ENCODE assay signal across 12 cellular contexts in genomic region chr22:20946080-20946986, GRCh38. TPM values are rescaled to one million over a fixed set of nuclear protein-coding genes. Genes with fewer than 3 reads are reported as not detected.
DNase-seq lines count a peak whose midpoint lies in the region; ATAC-seq and TF ChIP-seq lines count a peak whose summit lies in the region.
"Had no signal": no experiment of that assay in that cellular context is flagged by ENCODE, and none has a peak within 500 bp of the region (broad histone marks: within the 10 kb centered on the region; RNA-seq: fewer than 3 reads in every experiment).

No MANE protein-coding gene starts in this region.

- no peak for TF ChIP-seq RAD21 in IMR-90 (IDR thresholded peaks at IDR 0.05; ENCODE audit: low read length)

- POLR2A ChIA-PET in CD8-positive, alpha-beta T cell (lab: Charles Lee) = no interaction called here
- POLR2A ChIA-PET in IMR-90 (lab: Charles Lee; ENCODE audit: unreplicated experiment) = no interaction called here

- peak overlapping the region; percentile 77 for H3K27ac Mint-ChIP-seq in CD8-positive, alpha-beta T cell
- peak overlapping the region; percentile 34 for H3K27ac Mint-ChIP-seq in mesothelial cell of epicardium

- peaks cover 97% of the 10 kb centered on the region for H4K20me1 ChIP-seq in IMR-90 (ENCODE audit: insufficient read depth, low read length)

- H3K14ac ChIP-seq in IMR-90 (replicated peaks; ENCODE audit: low read depth, low read length) = peak overlapping the region; percentile 29; the same call in 1 of the 2 replicates

- H4K8ac ChIP-seq in IMR-90 (ENCODE audit: low read depth in 2 of 2, low read length in 2 of 2) = no peak overlapping the region

- WGBS in IMR-90 (ENCODE audit: extremely low coverage in 2 of 2, insufficient read length in 1 of 2), 2 experiments = 73% methylated on average over 4 of the region's 7 CpGs; no CpG with 5 or more reads in 1 of the 2 experiments

- H3K18ac ChIP-seq in IMR-90 (ENCODE audit: low read depth, low read length) = no peak overlapping the region

- no peak for DNase-seq in CD8-positive, alpha-beta T cell
- DNase-seq in IMR-90 (peak; percentile 34), choroid plexus epithelial cell (ENCODE audit: low read depth) (peak; percentile 23), mesothelial cell of epicardium (ENCODE audit: low spot score in 2 of 2, unreplicated experiment in 2 of 2) (no peak), NCI-H526 (lab: John Stamatoyannopoulos, UW) (no peak)
- DNase-seq: activated CD8-positive, alpha-beta memory T cell treated with anti-CD3 and anti-CD28 coated beads for 24 hours; body of pancreas; NCI-H2227 treated with DMSO at 0.1 percent for 48 hours; small intestine had no signal

- no peak overlapping the region for H2BK120ac ChIP-seq in IMR-90 (ENCODE audit: low read depth, low read length)

- no TSS peak for BruUV-seq in IMR-90 (replicated peaks; lab: Mats Ljungman, UMichigan)

- H3K9me1 ChIP-seq in IMR-90 (ENCODE audit: insufficient read depth, low read length) = peaks cover 31% of the 10 kb centered on the region

- H4K91ac ChIP-seq in IMR-90 (ENCODE audit: insufficient read depth, low read depth, low read length) = no peak overlapping the region

- H3K9me3 ChIP-seq in CD8-positive, alpha-beta T cell (ENCODE audit: low read length) = no peaks in the 10 kb centered on the region
- no peaks in the 10 kb centered on the region for H3K9me3 ChIP-seq in IMR-90 (ENCODE audit: control insufficient read depth, insufficient read depth, low read length)
- H3K9me3 ChIP-seq: body of pancreas had no signal

- in situ Hi-C loops in IMR-90 (cut with MboI; ENCODE audit: low sequenced_read_pairs) = no loop called here

- TF ChIP-seq POLR2A in IMR-90 (IDR thresholded peaks at IDR 0.05; ENCODE audit: low read depth, low read length) = no peak

- H3K36me3 ChIP-seq in CD8-positive, alpha-beta T cell (ENCODE audit: insufficient read depth, low read length) = peaks cover 19% of the 10 kb centered on the region
- peaks cover 14% of the 10 kb centered on the region for H3K36me3 ChIP-seq in IMR-90 (ENCODE audit: control insufficient read depth, insufficient read depth, low read length)

- no peak overlapping the region for H2AFZ ChIP-seq in IMR-90 (replicated peaks; ENCODE audit: low read length, poor library complexity)

- no peak overlapping the region for H3K27ac ChIP-seq in CD8-positive, alpha-beta T cell (ENCODE audit: low read depth, low read length)
- no peak overlapping the region for H3K27ac ChIP-seq in IMR-90 (ENCODE audit: insufficient read depth, low read length)
- H3K27ac ChIP-seq: body of pancreas had no signal

- no peak overlapping the region for H4K5ac ChIP-seq in IMR-90 (ENCODE audit: low read depth, low read length)

- no peak overlapping the region for H3K9ac ChIP-seq in IMR-90 (ENCODE audit: low read depth, low read length)

- H2AK5ac ChIP-seq in IMR-90 (ENCODE audit: low read depth, low read length) = no peak overlapping the region

- peaks cover 53% of the 10 kb centered on the region for H3K36me3 Mint-ChIP-seq in CD8-positive, alpha-beta T cell
- H3K36me3 Mint-ChIP-seq in mesothelial cell of epicardium = peaks cover 9% of the 10 kb centered on the region

- H3K56ac ChIP-seq in IMR-90 (ENCODE audit: extremely low read depth, insufficient read depth, low read length) = no peak overlapping the region

- no peak overlapping the region for H3K4ac ChIP-seq in IMR-90 (ENCODE audit: low read depth, low read length)

- peaks cover 30% of the 10 kb centered on the region for H3K4me1 ChIP-seq in CD8-positive, alpha-beta T cell (ENCODE audit: insufficient read depth, low read length)
- peaks cover 6% of the 10 kb centered on the region for H3K4me1 ChIP-seq in IMR-90 (ENCODE audit: control insufficient read depth, insufficient read depth, low read length)

- no peak overlapping the region for H2BK20ac ChIP-seq in IMR-90 (ENCODE audit: low read depth, low read length)

- H3K4me3 ChIP-seq in CD8-positive, alpha-beta T cell (ENCODE audit: low read depth, low read length) = no peak overlapping the region
- no peak overlapping the region for H3K4me3 ChIP-seq in IMR-90 (ENCODE audit: insufficient read depth, low read depth, low read length)
- no peak overlapping the region for H3K4me3 ChIP-seq in choroid plexus epithelial cell (ENCODE audit: low read depth, low read length)
- H3K4me3 ChIP-seq: body of pancreas had no signal

- H3K4me3 Mint-ChIP-seq in CD8-positive, alpha-beta T cell = no peak overlapping the region
- no peak overlapping the region for H3K4me3 Mint-ChIP-seq in mesothelial cell of epicardium

- peak overlapping the region; percentile 7; the same call in 1 of the 2 replicates for H3K23ac ChIP-seq in IMR-90 (ENCODE audit: low read depth, low read length)

- dilution Hi-C loops in IMR-90 (cut with HindIII; ENCODE audit: low sequenced_read_pairs, unreplicated experiment) = no loop called here

- no peak overlapping the region for H2BK5ac ChIP-seq in IMR-90 (ENCODE audit: low read depth, low read length, poor library complexity, severe bottlenecking)

- no peaks in the 10 kb centered on the region for H3K27me3 ChIP-seq in CD8-positive, alpha-beta T cell (ENCODE audit: insufficient read depth, low read length)
- no peaks in the 10 kb centered on the region for H3K27me3 ChIP-seq in IMR-90 (ENCODE audit: control insufficient read depth, insufficient read depth, low read length)
- H3K27me3 ChIP-seq: body of pancreas had no signal

- H3K27me3 Mint-ChIP-seq in CD8-positive, alpha-beta T cell (ENCODE audit: low read depth) = no peaks in the 10 kb centered on the region
- no peaks in the 10 kb centered on the region for H3K27me3 Mint-ChIP-seq in mesothelial cell of epicardium (ENCODE audit: low read depth)

- peaks cover 18 to 90% of the 10 kb centered on the region in 2 experiments for H3K79me1 ChIP-seq in IMR-90 (ENCODE audit: low read depth in 1 of 2, low read length in 2 of 2)

- CTCF ChIA-PET in CD8-positive, alpha-beta T cell (lab: Charles Lee) = interaction anchor here (1.2 kb wide), 1 partner anchor 15 kb away, joined by 4 read pairs; no protein-coding TSS in a partner anchor
- CTCF ChIA-PET in IMR-90 (lab: Yijun Ruan, JAX) = interaction anchor here (0.6 kb wide), 2 partner anchors 21 to 163 kb away, joined by 3 to 5 read pairs; no protein-coding TSS in a partner anchor

- H2AK9ac ChIP-seq in IMR-90 (replicated peaks; ENCODE audit: low read depth, low read length, poor library complexity) = no peak overlapping the region

- ATAC-seq in CD8-positive, alpha-beta T cell = no peak
- ATAC-seq in IMR-90 (ENCODE audit: low read depth) = no peak; the same call in 1 of the 2 replicates
- no peak for ATAC-seq in HG03039 (IDR thresholded peaks at IDR 0.05; ENCODE audit: unreplicated experiment)
- no peak for ATAC-seq in HG02763 (IDR thresholded peaks at IDR 0.05; ENCODE audit: unreplicated experiment)
- no peak for ATAC-seq in GM18873 (IDR thresholded peaks at IDR 0.05; ENCODE audit: low FRiP score, unreplicated experiment)
- ATAC-seq: body of pancreas had no signal

- no peaks in the 10 kb centered on the region for H3K9me3 Mint-ChIP-seq in CD8-positive, alpha-beta T cell
- no peaks in the 10 kb centered on the region for H3K9me3 Mint-ChIP-seq in mesothelial cell of epicardium

- peak overlapping the region; percentile 34; the same call in 1 of the 2 replicates for H3K4me2 ChIP-seq in IMR-90 (ENCODE audit: low read depth, low read length)

- no peak overlapping the region for H2BK15ac ChIP-seq in IMR-90 (ENCODE audit: low read depth, low read length)

- no peak for TF ChIP-seq CTCF in CD8-positive, alpha-beta T cell (IDR thresholded peaks at IDR 0.05)
- no peak for TF ChIP-seq CTCF in IMR-90 (conservative IDR thresholded peaks at IDR 0.05; ENCODE audit: low read depth, low read length)
- TF ChIP-seq CTCF in choroid plexus epithelial cell (conservative IDR thresholded peaks at IDR 0.05; ENCODE audit: low read depth, low read length) = no peak
- TF ChIP-seq CTCF in mesothelial cell of epicardium (IDR thresholded peaks at IDR 0.05; ENCODE audit: unreplicated experiment) = no peak

- H3K4me1 Mint-ChIP-seq in CD8-positive, alpha-beta T cell (ENCODE audit: low read depth) = peaks cover 68% of the 10 kb centered on the region
- peaks cover 3% of the 10 kb centered on the region for H3K4me1 Mint-ChIP-seq in mesothelial cell of epicardium

- intact Hi-C loops in CD8-positive, alpha-beta T cell (cut with DNase I, micrococcal nuclease) = no loop called here
- intact Hi-C loops in IMR-90 (cut with micrococcal nuclease) = no loop called here

TF ChIP-seq in IMR-90, 13 proteins besides CTCF, POLR2A, EP300 and RAD21 (continues in another document):
- TF ChIP-seq CEBPB (IDR thresholded peaks at IDR 0.05; ENCODE audit: low read depth, low read length) = no peak
- no peak for TF ChIP-seq RCOR1 (IDR thresholded peaks at IDR 0.05; ENCODE audit: insufficient replicate concordance, low read length)

RNA-seq across cellular contexts. Expression of gene AIFM3, which starts 20.7 kb away (rescaled TPM):
- total RNA-seq in CD8-positive, alpha-beta T cell = under 1 TPM in 1 of 2 experiments, not detected in 1; 0.39 TPM
- total RNA-seq in IMR-90 (2012; rRNA removed) (under 0.01 and 0.18 TPM in 2 replicates), mesothelial cell of epicardium (2.4 to 3.2 TPM (median 2.5 TPM) in 3 replicates)
- 0.09 TPM in 2 replicates for polyA plus RNA-seq in IMR-90 (2012; rRNA removed)
- 0.20 TPM in 1 of 2 replicates, not detected in the other for polyA plus RNA-seq in IMR-90 (2012; cell fraction: cytosol; rRNA removed)
- polyA plus RNA-seq in IMR-90 (2012; cell fraction: nucleus; rRNA removed; ENCODE audit: low replicate concordance) = 0.83 and 1.3 TPM in 2 replicates

RNA-seq across cellular contexts. Expression of gene CRKL, which starts 29.1 kb away (rescaled TPM):
- total RNA-seq in CD8-positive, alpha-beta T cell = 10 to 100 TPM; 57.7 to 60.2 TPM
- total RNA-seq in IMR-90 (2012; rRNA removed) (35.5 and 35.8 TPM in 2 replicates), mesothelial cell of epicardium (72.3 to 78.5 TPM (median 75.1 TPM) in 3 replicates)
- polyA plus RNA-seq in IMR-90 (2012; rRNA removed) = 18.7 and 20.6 TPM in 2 replicates
- 10.2 and 12.1 TPM in 2 replicates for polyA plus RNA-seq in IMR-90 (2012; cell fraction: cytosol; rRNA removed)
- 8.6 and 11.6 TPM in 2 replicates for polyA plus RNA-seq in IMR-90 (2012; cell fraction: nucleus; rRNA removed; ENCODE audit: low replicate concordance)

RNA-seq across cellular contexts. Expression of gene LZTR1, which starts 35.8 kb away (rescaled TPM):
- total RNA-seq in CD8-positive, alpha-beta T cell = 10 to 100 TPM; 42.8 to 44.8 TPM
- 19.2 and 22.8 TPM in 2 replicates for total RNA-seq in IMR-90 (2012; rRNA removed)
- polyA plus RNA-seq in IMR-90 (2012; rRNA removed) = 41.3 and 43.8 TPM in 2 replicates
- polyA plus RNA-seq in IMR-90 (2012; cell fraction: cytosol; rRNA removed) = 11.2 and 23.0 TPM in 2 replicates
- 241 and 472 TPM in 2 replicates for polyA plus RNA-seq in IMR-90 (2012; cell fraction: nucleus; rRNA removed; ENCODE audit: low replicate concordance)
- 92.3 to 101 TPM (median 97.3 TPM) in 3 replicates for total RNA-seq in mesothelial cell of epicardium

RNA-seq across cellular contexts. Expression of gene THAP7, which starts 55.6 kb away (rescaled TPM):
- 10 to 100 TPM; 71.2 to 73.6 TPM for total RNA-seq in CD8-positive, alpha-beta T cell
- total RNA-seq in IMR-90 (2012; rRNA removed) (13.3 and 14.2 TPM in 2 replicates), mesothelial cell of epicardium (19.7 to 22.8 TPM (median 22.0 TPM) in 3 replicates)
- polyA plus RNA-seq in IMR-90 (2012; rRNA removed) = 19.8 and 23.2 TPM in 2 replicates
- polyA plus RNA-seq in IMR-90 (2012; cell fraction: cytosol; rRNA removed) = 20.8 and 28.8 TPM in 2 replicates
- 38.3 and 68.2 TPM in 2 replicates for polyA plus RNA-seq in IMR-90 (2012; cell fraction: nucleus; rRNA removed; ENCODE audit: low replicate concordance)

Comparison
In these comparisons a context has a peak if more than half of its experiments do, and no peak if none do; other contexts are left out.
1. DNase-seq: peak in IMR-90 (single experiment) and choroid plexus epithelial cell (single experiment); none in CD8-positive, alpha-beta T cell (0 of 7), mesothelial cell of epicardium (0 of 2) and NCI-H526 (0 of 2).